8 cellular contexts compared by ENCODE assay signal in the genomic region with DNA sequence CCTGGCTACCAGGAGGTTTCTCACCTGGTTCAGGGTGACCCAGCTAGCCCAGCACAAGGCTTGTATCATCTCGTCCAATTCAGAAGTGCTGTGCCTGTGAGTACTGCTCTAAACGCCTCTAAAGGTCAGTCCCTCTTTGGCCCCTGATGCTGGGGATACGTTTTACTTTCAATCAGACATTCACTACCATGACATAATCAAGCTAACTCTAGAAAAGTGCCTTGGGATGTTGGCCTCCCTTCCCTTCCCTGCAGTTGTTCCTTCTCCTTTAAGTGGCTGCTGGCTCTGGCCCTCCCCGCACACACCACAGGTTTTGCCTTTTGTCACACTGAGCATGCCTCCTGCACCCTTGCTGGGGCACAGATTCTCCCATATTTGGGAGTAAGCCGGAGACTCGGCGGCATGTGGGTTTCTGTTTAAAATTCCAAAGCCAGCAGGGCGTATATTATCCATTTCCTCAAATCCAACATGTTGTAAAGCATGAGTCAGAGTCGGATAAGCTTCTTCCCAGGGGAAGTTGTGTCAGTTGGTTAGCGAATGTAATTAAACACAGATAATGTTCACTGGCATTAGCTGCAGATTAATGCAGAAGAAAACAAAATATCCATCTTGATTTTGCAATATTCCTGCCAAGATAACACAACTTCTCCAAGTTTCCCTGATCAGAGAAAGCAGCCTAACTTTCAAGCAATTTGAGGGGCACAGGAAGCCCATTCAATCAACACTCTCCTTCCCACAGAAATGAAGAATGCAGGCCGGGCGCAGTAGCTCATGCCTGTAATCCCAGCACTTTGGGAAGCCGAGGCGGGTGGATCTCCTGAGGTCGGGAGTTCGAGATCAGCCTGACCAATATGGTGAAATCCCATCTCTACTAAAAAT. TPM values are rescaled to one million over a fixed set of nuclear protein-coding genes. Genes with fewer than 3 reads are reported as not detected.
DNase-seq lines count a peak whose midpoint lies in the region; ATAC-seq and TF ChIP-seq lines count a peak whose summit lies in the region.

No MANE protein-coding gene starts in this region.

- H3K36me3 ChIP-seq in SJSA1 (no peaks in the 10 kb centered on the region), fibroblast of lung (ENCODE audit: control insufficient read depth, insufficient read depth, low read length) (no peaks in the 10 kb centered on the region)

- H3K36me3 Mint-ChIP-seq in nephron progenitor cell (ENCODE audit: low read depth) = no peaks in the 10 kb centered on the region

- peak overlapping the region; percentile 79 for H3K4me2 ChIP-seq in fibroblast of lung (ENCODE audit: extremely low read depth, insufficient read depth, low read length)

- H3K4me3 Mint-ChIP-seq in nephron progenitor cell = peak overlapping the region; percentile 69

- H3K79me2 ChIP-seq in fibroblast of lung (ENCODE audit: control insufficient read depth, insufficient read depth, low read length) = no peaks in the 10 kb centered on the region

- H3K9me3 ChIP-seq in SJSA1 (replicated peaks) (no peaks in the 10 kb centered on the region), fibroblast of lung (ENCODE audit: control insufficient read depth, insufficient read depth, low read depth, low read length) (no peaks in the 10 kb centered on the region)

- no peaks in the 10 kb centered on the region for H4K20me1 ChIP-seq in fibroblast of lung (ENCODE audit: control insufficient read depth, extremely low read depth, insufficient read depth, low read length)

- no peaks in the 10 kb centered on the region for H3K27me3 ChIP-seq in SJSA1 (replicated peaks)
- H3K27me3 ChIP-seq in fibroblast of lung (ENCODE audit: control insufficient read depth, insufficient read depth, low read length) = no peaks in the 10 kb centered on the region

- H3K4me1 ChIP-seq in SJSA1 (replicated peaks) = peaks cover 57% of the 10 kb centered on the region
- peaks cover 11% of the 10 kb centered on the region for H3K4me1 ChIP-seq in fibroblast of lung (ENCODE audit: control insufficient read depth, extremely low read depth, insufficient read depth, low read length)

- H3K4me3 ChIP-seq in SJSA1 (no peak overlapping the region), fibroblast of lung (replicated peaks in 1 of 4; ENCODE audit: control extremely low read depth in 1 of 4, insufficient read depth in 1 of 4, low read depth in 3 of 4, low read length in 4 of 4) (peak overlapping the region in 1 of 4 experiments; percentile 16)

- ATAC-seq in HG03457 (IDR thresholded peaks at IDR 0.05; ENCODE audit: unreplicated experiment) = no peak

- H3K9me3 Mint-ChIP-seq in nephron progenitor cell = no peaks in the 10 kb centered on the region

- peak overlapping the region; percentile 47 for H2AFZ ChIP-seq in fibroblast of lung (ENCODE audit: low read length)

- TF ChIP-seq CTCF in fibroblast of lung (conservative IDR thresholded peaks at IDR 0.05 in 1 of 2, IDR thresholded peaks at IDR 0.05 in 1 of 2; ENCODE audit: low read depth in 1 of 2, low read length in 2 of 2) (no peak), nephron progenitor cell (IDR thresholded peaks at IDR 0.05) (no peak)

- H3K4me1 Mint-ChIP-seq in nephron progenitor cell = peaks cover 39% of the 10 kb centered on the region

- H3K9ac ChIP-seq in fibroblast of lung (ENCODE audit: insufficient read depth, low read length) = no peak overlapping the region

- DNase-seq in H4 (ENCODE audit: low spot score) (peak; percentile 99), SJSA1 (ENCODE audit: low read depth in 1 of 2, low spot score in 2 of 2) (peak; percentile 97 to 98), fibroblast of lung (ENCODE audit: low read depth in 2 of 2) (peak; percentile 99 to 100), nephron progenitor cell (peak; percentile 44), midbrain (lab: John Stamatoyannopoulos, UW) (no peak)
- no peak for DNase-seq in activated effector memory CD4-positive, alpha-beta T cell treated with anti-CD3 and anti-CD28 coated beads, Interleukin-2, amount 50 U/mL, for 16 hours
- no peak for DNase-seq in stimulated activated naive CD4-positive, alpha-beta T cell treated with Interleukin-2 at 50 U/mL for 16 hours (lab: John Stamatoyannopoulos, UW)

- H3K27ac Mint-ChIP-seq in nephron progenitor cell = peak overlapping the region; percentile 99

- H3K27me3 Mint-ChIP-seq in nephron progenitor cell (ENCODE audit: low read depth, poor library complexity) = no peaks in the 10 kb centered on the region

- H3K27ac ChIP-seq in SJSA1 = peak overlapping the region; percentile 85
- peak overlapping the region; percentile 90 for H3K27ac ChIP-seq in fibroblast of lung (ENCODE audit: insufficient read depth, low read length)

RNA-seq across cellular contexts. Expression of a gene that starts 31.8 kb away (rescaled TPM):
- 47.1 and 53.0 TPM in 2 replicates for total RNA-seq in H4 (2014; rRNA removed; shearing (Covaris generic))
- 313 and 378 TPM in 2 replicates for total RNA-seq in SJSA1 (2014; rRNA removed; shearing (Covaris generic))
- total RNA-seq in fibroblast of lung = 129 and 161 TPM in 2 replicates
- polyA plus RNA-seq in fibroblast of lung = 255 and 316 TPM in 2 replicates
- 209 and 287 TPM in 2 replicates for polyA plus RNA-seq in fibroblast of lung (2012)
- 231 and 233 TPM in 2 replicates for polyA minus RNA-seq in fibroblast of lung (ENCODE audit: low replicate concordance)

RNA-seq across cellular contexts. Expression of a gene that starts 55.2 kb away (rescaled TPM):
- total RNA-seq in H4 (2014; rRNA removed; shearing (Covaris generic)) = 149 and 153 TPM in 2 replicates
- total RNA-seq in SJSA1 (2014; rRNA removed; shearing (Covaris generic)) = 4.7 and 6.0 TPM in 2 replicates
- total RNA-seq in fibroblast of lung = 60.1 and 93.6 TPM in 2 replicates
- 98.9 and 332 TPM in 2 replicates for polyA plus RNA-seq in fibroblast of lung
- polyA plus RNA-seq in fibroblast of lung (2012) = 90.2 and 305 TPM in 2 replicates
- polyA minus RNA-seq in fibroblast of lung (ENCODE audit: low replicate concordance) = 90.1 and 281 TPM in 2 replicates

Comparison
In these comparisons a context has a peak if more than half of its experiments do, and no peak if none do; other contexts are left out.
1. DNase-seq: peak in H4 (single experiment), SJSA1 (2 of 2), fibroblast of lung (2 of 2) and nephron progenitor cell (single experiment); none in activated effector memory CD4-positive, alpha-beta T cell treated with anti-CD3 and anti-CD28 coated beads, Interleukin-2, amount 50 U/mL, for 16 hours (single experiment), midbrain (single experiment) and stimulated activated naive CD4-positive, alpha-beta T cell treated with Interleukin-2 at 50 U/mL for 16 hours (single experiment).